26 cellular contexts compared by ENCODE assay signal in the genomic region with DNA sequence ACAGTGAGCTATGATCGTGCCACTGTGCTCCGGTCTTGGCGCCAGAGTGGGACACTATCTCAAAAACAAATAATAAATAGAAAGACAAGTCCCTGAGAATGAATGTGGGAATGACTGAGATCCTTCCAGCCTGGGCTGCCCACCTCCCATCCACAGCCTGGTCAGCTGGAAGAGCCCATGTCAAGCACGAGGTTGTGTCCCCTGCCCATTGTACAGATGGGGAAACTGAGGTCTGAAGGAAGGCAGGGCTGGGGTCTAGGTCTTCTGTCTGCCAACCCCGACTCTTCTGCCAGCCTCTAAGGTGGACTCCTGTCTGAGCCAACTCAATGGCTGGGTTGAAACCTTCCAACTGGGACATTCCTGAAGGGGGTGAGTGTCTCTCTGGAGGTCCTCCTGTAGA.
"Had no signal": no experiment of that assay in that cellular context is flagged by ENCODE, and none has a peak within 500 bp of the region (broad histone marks: within the 10 kb centered on the region; RNA-seq: fewer than 3 reads in every experiment).

No MANE protein-coding gene starts in this region.

- DNase-seq: dorsolateral prefrontal cortex; effector CD4-positive, alpha-beta T cell; endodermal cell; foreskin keratinocyte; heart left ventricle; left cardiac atrium; left lung; mesendoderm; midbrain; naive thymus-derived CD4-positive, alpha-beta T cell; occipital lobe; stimulated activated CD4-positive, alpha-beta T cell treated with anti-CD3 and anti-CD28 coated beads, Interleukin-2, amount 100 ng/mL, for 24 hours; stimulated activated CD4-positive, alpha-beta T cell treated with anti-CD3 and anti-CD28 coated beads, Interleukin-4, amount 100 ng/mL, for 24 hours; stimulated activated naive CD8-positive, alpha-beta T cell treated with anti-CD3 and anti-CD28 coated beads, Interleukin-15, Interleukin-2, amounts not matched to agents 100 U/mL and 50 U/mL, for 24 hours; testis had no signal

- H3K9me3 Mint-ChIP-seq: endodermal cell; naive thymus-derived CD4-positive, alpha-beta T cell; nephron; neural progenitor cell; stimulated activated memory B cell treated with anti-CD40 and anti-IgM and Interleukin-4, amounts not matched to agents 10 μg/mL and 1 μg/mL and 100 μg/mL, for 72 hours had no signal

- H3K27ac ChIP-seq: epithelial cell of prostate, esophagus muscularis mucosa, foreskin keratinocyte, gastroesophageal sphincter, heart left ventricle, hepatocyte, neural progenitor cell, pancreas, testis, tibial nerve had no signal

- H3K27me3 ChIP-seq: dorsolateral prefrontal cortex, hepatocyte, pancreas, testis, upper lobe of left lung had no signal

- H3K4me1 ChIP-seq: foreskin keratinocyte had no signal

- H3K36me3 Mint-ChIP-seq: naive thymus-derived CD4-positive, alpha-beta T cell; neural progenitor cell; stimulated activated memory B cell treated with anti-CD40 and anti-IgM and Interleukin-4, amounts not matched to agents 10 μg/mL and 1 μg/mL and 100 μg/mL, for 72 hours had no signal

- H3K4me2 ChIP-seq: hepatocyte, neural progenitor cell had no signal

- ATAC-seq: foreskin keratinocyte; gastroesophageal sphincter; heart left ventricle; left lung; naive thymus-derived CD4-positive, alpha-beta T cell; sciatic nerve; stimulated activated naive CD8-positive, alpha-beta T cell treated with anti-CD3 and anti-CD28 coated beads, Interleukin-15, Interleukin-2, amounts not matched to agents 100 U/mL and 50 U/mL, for 24 hours had no signal

- H3K9me3 ChIP-seq: esophagus muscularis mucosa, gastroesophageal sphincter, heart left ventricle, left lung, pancreas, testis, tibial nerve, upper lobe of left lung had no signal

- H3K4me3 ChIP-seq: dorsolateral prefrontal cortex, esophagus muscularis mucosa, gastroesophageal sphincter, heart left ventricle, hepatocyte, left lung, neural progenitor cell, pancreas, testis, tibial nerve, upper lobe of left lung had no signal

- H3K9ac ChIP-seq: neural progenitor cell had no signal

- H3K27ac Mint-ChIP-seq: endodermal cell; nephron; neural progenitor cell; stimulated activated memory B cell treated with anti-CD40 and anti-IgM and Interleukin-4, amounts not matched to agents 10 μg/mL and 1 μg/mL and 100 μg/mL, for 72 hours had no signal

- H3K36me3 ChIP-seq: esophagus muscularis mucosa, gastroesophageal sphincter, heart left ventricle, left lung, neural progenitor cell, pancreas, tibial nerve, upper lobe of left lung had no signal

- H3K4me3 Mint-ChIP-seq: endodermal cell; naive thymus-derived CD4-positive, alpha-beta T cell; nephron; stimulated activated memory B cell treated with anti-CD40 and anti-IgM and Interleukin-4, amounts not matched to agents 10 μg/mL and 1 μg/mL and 100 μg/mL, for 72 hours had no signal

- H2AFZ ChIP-seq: hepatocyte, neural progenitor cell had no signal
